ENCODE assay signal across 11 cellular contexts in genomic region chr19:48511321-48511731, GRCh38. TPM values are rescaled to one million over a fixed set of nuclear protein-coding genes. Genes with fewer than 3 reads are reported as not detected.
DNase-seq lines count a peak whose midpoint lies in the region; ATAC-seq, FAIRE-seq and TF ChIP-seq lines count a peak whose summit lies in the region.
"Had no signal": no experiment of that assay in that cellular context is flagged by ENCODE, and none has a peak within 500 bp of the region (broad histone marks: within the 10 kb centered on the region; RNA-seq: fewer than 3 reads in every experiment).

No MANE protein-coding gene starts in this region.

- TF ChIP-seq CTCF in dorsolateral prefrontal cortex (IDR thresholded peaks at IDR 0.05 in 54 of 56, conservative IDR thresholded peaks at IDR 0.05 in 2 of 56; ENCODE audit: low read depth in 1 of 56, partially characterized antibody in 56 of 56) (no peak), HepG2 (CRISPR knock-in tag; IDR thresholded peaks at IDR 0.05) (no peak)

- H2AFZ ChIP-seq in HepG2 (ENCODE audit: low read length): no peak overlapping the region

- H3K9me3 ChIP-seq in HepG2 (ENCODE audit: low read length): no peaks in the 10 kb centered on the region
- H3K9me3 ChIP-seq: tibial artery had no signal

- intact Hi-C loops in dorsolateral prefrontal cortex (cut with DNase I): no loop called here
- intact Hi-C loops in HepG2 (cut with micrococcal nuclease; ENCODE audit: unreplicated experiment): no loop called here

- TF ChIP-seq EP300 in HepG2 (IDR thresholded peaks at IDR 0.05; ENCODE audit: low read depth in 2 of 2, low read length in 2 of 2): no peak
- TF ChIP-seq EP300 in HepG2 (CRISPR knock-in tag; IDR thresholded peaks at IDR 0.05; ENCODE audit: borderline replicate concordance): no peak

- DNase-seq in DMS53 (lab: John Stamatoyannopoulos, UW) (peak; percentile 59), DMS53 treated with DMSO at 0.1 percent for 48 hours (lab: John Stamatoyannopoulos, UW; ENCODE audit: unreplicated experiment) (no peak), dorsolateral prefrontal cortex (peak in 2 of 10 donors; percentile 53 to 64), HepG2 (ENCODE audit: low spot score) (no peak), inferior parietal cortex (ENCODE audit: extremely low spot score) (no peak)
- DNase-seq: tibial artery had no signal

- POLR2A ChIA-PET in HepG2 (lab: Yijun Ruan, JAX): no interaction called here

- H3K9ac ChIP-seq in HepG2 (ENCODE audit: insufficient read depth, low read depth, low read length): no peak overlapping the region

- no peak for TF ChIP-seq POLR2A in HepG2 (IDR thresholded peaks at IDR 0.05; ENCODE audit: insufficient read depth in 1 of 2, low read depth in 2 of 2, low read length in 2 of 2)

- H3K27ac ChIP-seq in dorsolateral prefrontal cortex (peak overlapping the region in 56 of 59 donors; percentile 32 to 97 (median 87)), skin epidermis (peak overlapping the region in 3 of 21 experiments; percentile 21 to 30 (median 27)), HepG2 (ENCODE audit: extremely low read length, insufficient read depth, low read length) (no peak overlapping the region)
- H3K27ac ChIP-seq: 22Rv1, tibial artery had no signal

- H3K4me1 ChIP-seq in HepG2 (ENCODE audit: insufficient read depth, low read length): peaks cover 21% of the 10 kb centered on the region

- no peaks in the 10 kb centered on the region for H3K36me3 ChIP-seq in HepG2 (replicated peaks in 1 of 2; ENCODE audit: control insufficient read depth in 1 of 2, insufficient read depth in 2 of 2, low read length in 2 of 2)
- H3K36me3 ChIP-seq: tibial artery had no signal

- no peak overlapping the region for H3K4me2 ChIP-seq in HepG2 (ENCODE audit: low read depth, low read length)

- H3K27me3 ChIP-seq in dorsolateral prefrontal cortex (peaks cover 0 to 3% (median 0%) of the 10 kb centered on the region in 45 donors), HepG2 (ENCODE audit: control insufficient read depth in 1 of 2, insufficient read depth in 2 of 2, low read length in 2 of 2) (peaks cover 7 to 39% of the 10 kb centered on the region in 2 experiments; a peak in 4 of 5 replicates)

- in situ Hi-C loops in HepG2 (cut with HindIII; ENCODE audit: extremely low pct_ligation_motif_present, low pct_unique_long_range_greater_than_20kb): no loop called here

- CTCF ChIA-PET in HepG2 (lab: Yijun Ruan, JAX; ENCODE audit: low intra/inter-chr PET ratio, low total read pairs): no interaction called here

- no peak for FAIRE-seq in HepG2 (lab: Jason Lieb, UNC)
- FAIRE-seq: astrocyte had no signal

- H3K4me3 ChIP-seq in dorsolateral prefrontal cortex: peak overlapping the region; percentile 52 to 87 (median 77)
- peak overlapping the region in 4 of 7 experiments; percentile 9 to 30 (median 20) for H3K4me3 ChIP-seq in skin epidermis
- no peak overlapping the region for H3K4me3 ChIP-seq in HepG2 (replicated peaks in 1 of 3; ENCODE audit: insufficient read depth in 1 of 3, low read depth in 2 of 3, low read length in 3 of 3)
- H3K4me3 ChIP-seq: tibial artery had no signal

- TF ChIP-seq RAD21 in HepG2 (CRISPR knock-in tag; IDR thresholded peaks at IDR 0.05): no peak

- ATAC-seq in SK-N-SH treated with all-trans-retinoic acid at 6 μM for 48 hours (peak; percentile 13), HepG2 (no peak), GM19023 (IDR thresholded peaks at IDR 0.05; ENCODE audit: unreplicated experiment) (no peak)

- no TSS peak for BruUV-seq in HepG2 (replicated peaks; lab: Mats Ljungman, UMichigan)

- no peaks in the 10 kb centered on the region for H3K79me2 ChIP-seq in HepG2 (ENCODE audit: insufficient read depth, low read length)

- no peaks in the 10 kb centered on the region for H4K20me1 ChIP-seq in HepG2 (ENCODE audit: insufficient read depth, low read length)

- WGBS in HepG2 (ENCODE audit: low lambda C conversion rate): 7% methylated on average over 11 of the region's 32 CpGs

RNA-seq across cellular contexts. Expression of gene LMTK3, which starts 0.3 kb away (rescaled TPM):
- total RNA-seq in dorsolateral prefrontal cortex (100 to 1,000 TPM in 62 of 120 experiments, 10 to 100 TPM in 58; 47.3 to 143 (median 101) TPM), HepG2 (2016; rRNA removed; fragmentation: Illumina TruSeq; extraction: Trizol) (0.22 and 0.29 TPM in 2 replicates)
- 0.10 and 0.18 TPM in 2 replicates for total RNA-seq in HepG2 (2016; cell fraction: cytosol; rRNA removed; fragmentation: Illumina TruSeq; extraction: Trizol; ENCODE audit: low read depth)
- total RNA-seq in HepG2 (2016; cell fraction: insoluble cytoplasmic fraction; rRNA removed; fragmentation: Illumina TruSeq; extraction: Trizol): 0.27 and 0.45 TPM in 2 replicates
- total RNA-seq in HepG2 (2016; cell fraction: membrane; rRNA removed; fragmentation: Illumina TruSeq; extraction: Trizol): 0.09 and 0.21 TPM in 2 replicates
- 0.38 and 0.47 TPM in 2 replicates for total RNA-seq in HepG2 (2016; cell fraction: nucleus; rRNA removed; fragmentation: Illumina TruSeq; extraction: Trizol)
- polyA plus RNA-seq in HepG2 (2011; rRNA removed): 0.18 and 0.30 TPM in 2 replicates
- polyA plus RNA-seq in HepG2 (2011; cell fraction: cytosol; rRNA removed): 0.10 and 0.19 TPM in 2 replicates
- 1.7 and 2.2 TPM in 2 replicates for polyA plus RNA-seq in HepG2 (2011; cell fraction: nucleus; rRNA removed)
- polyA plus RNA-seq in HepG2 (2012): 1.6 and 2.0 TPM in 2 replicates
- 0.05 and 0.07 TPM in 2 replicates for polyA plus RNA-seq in HepG2 (2016; cell fraction: cytosol; fragmentation: Illumina TruSeq; extraction: Trizol; ENCODE audit: low read depth)
- polyA plus RNA-seq in HepG2 (2016; cell fraction: insoluble cytoplasmic fraction; fragmentation: Illumina TruSeq; extraction: Trizol; ENCODE audit: low read depth): 0.45 and 0.47 TPM in 2 replicates
- 0.09 and 0.14 TPM in 2 replicates for polyA plus RNA-seq in HepG2 (2016; cell fraction: membrane; fragmentation: Illumina TruSeq; extraction: Trizol; ENCODE audit: low read depth)
- 1.5 and 1.6 TPM in 2 replicates for polyA plus RNA-seq in HepG2 (2016; cell fraction: nucleus; fragmentation: Illumina TruSeq; extraction: Trizol; ENCODE audit: insufficient read depth, low read depth)
- polyA minus RNA-seq in HepG2 (2011; rRNA and poly(A)+ RNA removed; ENCODE audit: low replicate concordance): 0.16 and 0.23 TPM in 2 replicates
- 0.18 and 0.69 TPM in 2 replicates for polyA minus RNA-seq in HepG2 (2011; cell fraction: cytosol; rRNA and poly(A)+ RNA removed)
- polyA minus RNA-seq in HepG2 (2011; cell fraction: nucleus; rRNA and poly(A)+ RNA removed): 0.25 and 0.39 TPM in 2 replicates

RNA-seq across cellular contexts. Expression of gene SULT2B1, which starts 40.6 kb away (rescaled TPM):
- 1 to 10 TPM in 61 of 120 experiments, under 1 TPM in 35, not detected in 24; 0.38 to 4.8 (median 1.2) TPM for total RNA-seq in dorsolateral prefrontal cortex
- not detected in 2 replicates for total RNA-seq in HepG2 (2016; rRNA removed; fragmentation: Illumina TruSeq; extraction: Trizol)
- total RNA-seq in HepG2 (2016; cell fraction: cytosol; rRNA removed; fragmentation: Illumina TruSeq; extraction: Trizol; ENCODE audit: low read depth): not detected in 2 replicates
- total RNA-seq in HepG2 (2016; cell fraction: insoluble cytoplasmic fraction; rRNA removed; fragmentation: Illumina TruSeq; extraction: Trizol): not detected in 2 replicates
- total RNA-seq in HepG2 (2016; cell fraction: membrane; rRNA removed; fragmentation: Illumina TruSeq; extraction: Trizol): not detected in 2 replicates
- not detected in 2 replicates for total RNA-seq in HepG2 (2016; cell fraction: nucleus; rRNA removed; fragmentation: Illumina TruSeq; extraction: Trizol)
- polyA plus RNA-seq in HepG2 (2011; rRNA removed): 0.07 and 0.13 TPM in 2 replicates
- not detected in 2 replicates for polyA plus RNA-seq in HepG2 (2011; cell fraction: cytosol; rRNA removed)
- not detected in 2 replicates for polyA plus RNA-seq in HepG2 (2011; cell fraction: nucleus; rRNA removed)
- polyA plus RNA-seq in HepG2 (2012): 0.19 TPM in 1 of 2 replicates, not detected in the other
- 0.14 TPM in 1 of 2 replicates, not detected in the other for polyA plus RNA-seq in HepG2 (2016; cell fraction: cytosol; fragmentation: Illumina TruSeq; extraction: Trizol; ENCODE audit: low read depth)
- polyA plus RNA-seq in HepG2 (2016; cell fraction: insoluble cytoplasmic fraction; fragmentation: Illumina TruSeq; extraction: Trizol; ENCODE audit: low read depth): not detected in 2 replicates
- not detected in 2 replicates for polyA plus RNA-seq in HepG2 (2016; cell fraction: membrane; fragmentation: Illumina TruSeq; extraction: Trizol; ENCODE audit: low read depth)
- polyA plus RNA-seq in HepG2 (2016; cell fraction: nucleus; fragmentation: Illumina TruSeq; extraction: Trizol; ENCODE audit: insufficient read depth, low read depth): not detected in 2 replicates
- polyA minus RNA-seq in HepG2 (2011; rRNA and poly(A)+ RNA removed; ENCODE audit: low replicate concordance): 0.30 and 0.56 TPM in 2 replicates
- not detected in 2 replicates for polyA minus RNA-seq in HepG2 (2011; cell fraction: cytosol; rRNA and poly(A)+ RNA removed)
- not detected in 2 replicates for polyA minus RNA-seq in HepG2 (2011; cell fraction: nucleus; rRNA and poly(A)+ RNA removed)
- total RNA-seq: astrocyte had no signal

RNA-seq across cellular contexts. Expression of gene CYTH2, which starts 42.2 kb away (rescaled TPM):
- total RNA-seq in dorsolateral prefrontal cortex (10 to 100 TPM; 40.0 to 85.5 (median 64.9) TPM), HepG2 (2016; rRNA removed; fragmentation: Illumina TruSeq; extraction: Trizol) (9.6 and 16.5 TPM in 2 replicates)
- total RNA-seq in HepG2 (2016; cell fraction: cytosol; rRNA removed; fragmentation: Illumina TruSeq; extraction: Trizol; ENCODE audit: low read depth): 2.8 and 3.0 TPM in 2 replicates
- 8.4 and 15.9 TPM in 2 replicates for total RNA-seq in HepG2 (2016; cell fraction: insoluble cytoplasmic fraction; rRNA removed; fragmentation: Illumina TruSeq; extraction: Trizol)
- 4.9 and 7.0 TPM in 2 replicates for total RNA-seq in HepG2 (2016; cell fraction: membrane; rRNA removed; fragmentation: Illumina TruSeq; extraction: Trizol)
- 16.4 and 17.2 TPM in 2 replicates for total RNA-seq in HepG2 (2016; cell fraction: nucleus; rRNA removed; fragmentation: Illumina TruSeq; extraction: Trizol)
- 39.3 and 48.3 TPM in 2 replicates for polyA plus RNA-seq in HepG2 (2011; rRNA removed)
- polyA plus RNA-seq in HepG2 (2011; cell fraction: cytosol; rRNA removed): 18.2 and 20.7 TPM in 2 replicates
- polyA plus RNA-seq in HepG2 (2011; cell fraction: nucleus; rRNA removed): 185 and 188 TPM in 2 replicates
- polyA plus RNA-seq in HepG2 (2012): 26.4 and 29.2 TPM in 2 replicates
- 3.2 and 3.5 TPM in 2 replicates for polyA plus RNA-seq in HepG2 (2016; cell fraction: cytosol; fragmentation: Illumina TruSeq; extraction: Trizol; ENCODE audit: low read depth)
- polyA plus RNA-seq in HepG2 (2016; cell fraction: insoluble cytoplasmic fraction; fragmentation: Illumina TruSeq; extraction: Trizol; ENCODE audit: low read depth): 14.6 and 14.8 TPM in 2 replicates
- 6.2 and 6.8 TPM in 2 replicates for polyA plus RNA-seq in HepG2 (2016; cell fraction: membrane; fragmentation: Illumina TruSeq; extraction: Trizol; ENCODE audit: low read depth)
- 61.4 and 71.7 TPM in 2 replicates for polyA plus RNA-seq in HepG2 (2016; cell fraction: nucleus; fragmentation: Illumina TruSeq; extraction: Trizol; ENCODE audit: insufficient read depth, low read depth)
- 37.0 and 50.0 TPM in 2 replicates for polyA minus RNA-seq in HepG2 (2011; rRNA and poly(A)+ RNA removed; ENCODE audit: low replicate concordance)
- polyA minus RNA-seq in HepG2 (2011; cell fraction: cytosol; rRNA and poly(A)+ RNA removed): 7.5 and 8.4 TPM in 2 replicates
- polyA minus RNA-seq in HepG2 (2011; cell fraction: nucleus; rRNA and poly(A)+ RNA removed): 37.6 and 43.0 TPM in 2 replicates

RNA-seq across cellular contexts. Expression of gene KCNJ14, which starts 56.0 kb away (rescaled TPM):
- total RNA-seq in dorsolateral prefrontal cortex: 1 to 10 TPM; 1.2 to 5.3 (median 2.1) TPM
- total RNA-seq in HepG2 (2016; rRNA removed; fragmentation: Illumina TruSeq; extraction: Trizol): 0.17 and 0.20 TPM in 2 replicates
- total RNA-seq in HepG2 (2016; cell fraction: cytosol; rRNA removed; fragmentation: Illumina TruSeq; extraction: Trizol; ENCODE audit: low read depth): 0.09 TPM in 1 of 2 replicates, not detected in the other
- total RNA-seq in HepG2 (2016; cell fraction: insoluble cytoplasmic fraction; rRNA removed; fragmentation: Illumina TruSeq; extraction: Trizol): 0.15 and 0.19 TPM in 2 replicates
- 0.10 and 0.15 TPM in 2 replicates for total RNA-seq in HepG2 (2016; cell fraction: membrane; rRNA removed; fragmentation: Illumina TruSeq; extraction: Trizol)
- 0.25 and 0.43 TPM in 2 replicates for total RNA-seq in HepG2 (2016; cell fraction: nucleus; rRNA removed; fragmentation: Illumina TruSeq; extraction: Trizol)
- 0.46 and 0.51 TPM in 2 replicates for polyA plus RNA-seq in HepG2 (2011; rRNA removed)
- polyA plus RNA-seq in HepG2 (2011; cell fraction: cytosol; rRNA removed): 0.14 and 0.17 TPM in 2 replicates
- polyA plus RNA-seq in HepG2 (2011; cell fraction: nucleus; rRNA removed): 3.1 and 3.8 TPM in 2 replicates
- 0.72 and 0.89 TPM in 2 replicates for polyA plus RNA-seq in HepG2 (2012)
- polyA plus RNA-seq in HepG2 (2016; cell fraction: cytosol; fragmentation: Illumina TruSeq; extraction: Trizol; ENCODE audit: low read depth): 0.03 TPM in 1 of 2 replicates, not detected in the other
- 0.05 and 0.12 TPM in 2 replicates for polyA plus RNA-seq in HepG2 (2016; cell fraction: insoluble cytoplasmic fraction; fragmentation: Illumina TruSeq; extraction: Trizol; ENCODE audit: low read depth)
- polyA plus RNA-seq in HepG2 (2016; cell fraction: membrane; fragmentation: Illumina TruSeq; extraction: Trizol; ENCODE audit: low read depth): 0.11 TPM in 1 of 2 replicates, not detected in the other
- polyA plus RNA-seq in HepG2 (2016; cell fraction: nucleus; fragmentation: Illumina TruSeq; extraction: Trizol; ENCODE audit: insufficient read depth, low read depth): 0.65 and 0.97 TPM in 2 replicates
- 3.6 TPM in 2 replicates for polyA minus RNA-seq in HepG2 (2011; rRNA and poly(A)+ RNA removed; ENCODE audit: low replicate concordance)
- 0.20 and 0.35 TPM in 2 replicates for polyA minus RNA-seq in HepG2 (2011; cell fraction: cytosol; rRNA and poly(A)+ RNA removed)
- polyA minus RNA-seq in HepG2 (2011; cell fraction: nucleus; rRNA and poly(A)+ RNA removed): 2.0 and 2.4 TPM in 2 replicates

Comparison
In these comparisons a context has a peak if more than half of its experiments do, and no peak if none do; other contexts are left out.
1. H3K4me3 ChIP-seq: peak in dorsolateral prefrontal cortex (59 of 59) and skin epidermis (4 of 7); none in HepG2 (0 of 3).
2. RNA of gene LMTK3, which starts 0.3 kb away (total RNA-seq): 47.3 to 143 TPM in dorsolateral prefrontal cortex; 0.09 to 0.47 TPM in HepG2; every median in the first group is over 10 times any median in the second.